Comparison of ENCODE assay signal across 1 cellular context in the genomic region with DNA sequence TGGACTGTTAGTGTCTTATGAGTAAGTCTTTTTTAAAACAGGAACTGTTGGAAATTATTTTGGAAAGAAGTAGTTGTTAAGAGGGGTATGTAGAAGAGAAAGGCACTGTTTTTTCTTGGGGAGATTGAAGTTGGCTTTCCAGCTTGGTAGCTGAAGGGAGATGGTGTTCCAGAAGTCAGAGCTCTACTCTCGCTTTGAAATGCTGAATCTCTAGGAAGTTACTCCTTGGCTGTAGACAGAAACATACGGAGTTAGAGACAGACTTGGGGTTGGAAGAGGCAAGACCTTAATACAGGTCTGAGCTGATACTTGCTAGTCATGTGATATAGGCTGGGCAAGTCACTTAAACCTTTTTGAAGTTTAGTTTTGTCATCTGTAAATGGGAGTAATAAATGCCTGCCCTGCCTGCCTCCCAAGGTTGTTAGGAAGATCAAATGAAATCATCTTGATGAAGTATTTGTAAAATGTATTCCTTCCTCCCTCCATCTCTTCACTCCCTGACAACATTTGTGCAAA.
TF ChIP-seq lines count a peak whose summit lies in the region.

No MANE protein-coding gene starts in this region.

TF ChIP-seq in GM23338, 12 proteins besides CTCF, POLR2A, EP300 and RAD21 (continued from another document):
- no peak for TF ChIP-seq NANOG (IDR thresholded peaks at IDR 0.05; ENCODE audit: borderline replicate concordance)
- TF ChIP-seq ZNF331 (CRISPR knock-in tag; IDR thresholded peaks at IDR 0.05; ENCODE audit: low read depth): no peak
- TF ChIP-seq EZH2 (IDR thresholded peaks at IDR 0.05; ENCODE audit: low read depth, unreplicated experiment): no peak
- TF ChIP-seq EZH2phosphoT487 (IDR thresholded peaks at IDR 0.05; ENCODE audit: unreplicated experiment): no peak
- no peak for TF ChIP-seq ZNF114 (CRISPR knock-in tag; IDR thresholded peaks at IDR 0.05)
- no peak for TF ChIP-seq STAT1 (IDR thresholded peaks at IDR 0.05; ENCODE audit: unreplicated experiment)
TF ChIP-seq in GM23338: peak in this region for 0.
